Comparison of ENCODE assay signal across 8 cellular contexts in the genomic region with DNA sequence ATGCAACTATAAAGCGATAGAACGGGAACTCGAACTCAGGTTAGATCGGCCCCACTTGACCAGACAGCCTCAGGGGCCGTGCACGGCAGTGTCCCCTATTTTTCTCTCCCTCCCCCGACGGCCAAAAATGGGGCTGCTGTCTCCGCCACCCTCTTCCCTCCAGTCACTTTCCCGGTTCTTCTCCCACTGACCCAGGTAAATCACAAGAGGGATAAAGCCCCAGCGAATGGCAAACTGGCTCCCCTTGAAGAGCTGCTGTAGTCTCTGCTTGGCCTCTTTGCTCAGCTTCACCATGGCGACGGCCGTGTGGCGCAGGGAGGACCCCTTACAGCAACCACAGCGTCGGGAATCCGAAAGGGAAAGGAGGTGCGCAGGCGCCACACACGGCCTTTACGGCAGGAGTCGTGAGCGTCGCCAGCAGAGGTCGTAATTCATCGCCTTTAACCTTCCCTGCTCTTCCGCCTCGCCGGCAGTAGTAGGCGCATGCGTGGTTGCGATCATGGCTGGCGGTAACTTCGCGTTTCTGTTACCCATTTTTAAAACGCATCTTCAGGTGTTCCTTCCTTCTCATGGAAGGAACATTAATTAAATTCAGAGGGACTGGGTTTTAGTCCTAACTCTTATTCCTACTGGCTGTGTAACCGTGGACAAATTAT. TPM values are rescaled to one million over a fixed set of nuclear protein-coding genes. Genes with fewer than 3 reads are reported as not detected.
DNase-seq lines count a peak whose midpoint lies in the region; ATAC-seq and TF ChIP-seq lines count a peak whose summit lies in the region.

A gene (minus strand): TSS at position 364 of the 656 bp plus-strand sequence. CDS start 70 bp downstream, at position 294.

- no peaks in the 10 kb centered on the region for H3K27me3 ChIP-seq in lower lobe of right lung (ENCODE audit: low read depth)

- peak within 1 kb of the TSS; percentile 77 for H3K4me3 ChIP-seq in lower lobe of right lung

- peak within 1 kb of the TSS; percentile 87 for H3K27ac ChIP-seq in lower lobe of right lung

- ATAC-seq in GM19467 (IDR thresholded peaks at IDR 0.05; ENCODE audit: unreplicated experiment) (peak; percentile 67), lower lobe of right lung (peak; percentile 98 to 100)

- H3K9me3 ChIP-seq in lower lobe of right lung = no peaks in the 10 kb centered on the region

- peak; percentile 52 for TF ChIP-seq CTCF in lower lobe of right lung (IDR thresholded peaks at IDR 0.05)

- intact Hi-C loops in lower lobe of right lung (cut with DNase I) = no loop called here

- DNase-seq in CMK (ENCODE audit: low read depth) (peak; percentile 92), HS-27A (ENCODE audit: low read depth) (peak; percentile 72), NK-92 (lab: John Stamatoyannopoulos, UW; ENCODE audit: unreplicated experiment) (peak; percentile 42), lower lobe of right lung (peak; percentile 93)
- DNase-seq in activated CD8-positive, alpha-beta memory T cell treated with anti-CD3 and anti-CD28 coated beads for 1 hour (ENCODE audit: extremely low read depth in 1 of 2, low read depth in 1 of 2) = peak; percentile 73 to 75
- peak; percentile 81 for DNase-seq in effector CD4-positive, alpha-beta T cell
- peak; percentile 72 to 86 (median 73) for DNase-seq in stimulated activated CD4-positive, alpha-beta T cell treated with anti-CD3 and anti-CD28 coated beads, TNF-alpha, amount 100 ng/mL, for 24 hours (ENCODE audit: low read depth in 3 of 3)

- H3K4me1 ChIP-seq in lower lobe of right lung = peaks cover 19% of the 10 kb centered on the region

- H3K36me3 ChIP-seq in lower lobe of right lung = peaks cover 14% of the 10 kb centered on the region

RNA-seq across cellular contexts. Expression of the gene that starts here (rescaled TPM):
- total RNA-seq in lower lobe of right lung = 376 TPM

Comparison
In these comparisons a context has a peak if more than half of its experiments do, and no peak if none do; other contexts are left out.
1. Peak in every context shown above with its lines: DNase-seq, ATAC-seq, H3K4me3 ChIP-seq and H3K27ac ChIP-seq.
2. DNase-seq: peak in every context shown above with its lines; median percentile 93 in lower lobe of right lung; 92 in CMK; 81 in effector CD4-positive, alpha-beta T cell; 74 in activated CD8-positive, alpha-beta memory T cell treated with anti-CD3 and anti-CD28 coated beads for 1 hour; 73 in stimulated activated CD4-positive, alpha-beta T cell treated with anti-CD3 and anti-CD28 coated beads, TNF-alpha, amount 100 ng/mL, for 24 hours; 72 in HS-27A; 42 in NK-92.